In the genomic region with DNA sequence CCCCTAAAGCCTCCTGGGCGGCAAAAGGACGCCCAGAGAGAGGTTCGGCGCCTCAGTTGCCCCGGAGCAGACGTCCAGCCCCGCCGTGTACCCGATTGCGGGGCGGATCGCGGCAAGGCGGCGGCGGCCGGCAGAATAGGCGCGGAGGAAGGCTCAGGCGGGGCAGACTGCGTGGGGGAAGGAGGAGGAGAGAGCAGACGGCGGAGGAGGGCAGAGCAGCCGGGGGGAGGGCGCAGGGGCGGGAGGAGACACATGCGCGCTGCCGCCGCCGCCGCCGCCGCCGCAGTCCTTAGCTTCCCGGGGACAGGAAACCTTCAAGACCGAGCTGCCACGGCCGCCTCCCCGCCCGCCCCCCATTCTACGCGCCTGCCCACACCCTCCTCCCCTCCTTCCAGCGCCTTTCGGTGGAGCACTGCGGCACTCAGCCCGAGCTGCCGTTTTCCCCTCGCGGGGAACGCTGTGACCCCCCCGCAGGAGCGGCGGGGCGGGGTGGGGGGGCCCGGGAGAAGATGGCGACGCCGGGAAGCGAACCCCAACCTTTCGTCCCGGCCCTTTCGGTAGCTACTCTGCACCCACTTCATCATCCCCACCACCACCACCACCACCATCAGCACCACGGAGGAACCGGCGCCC, we compare ENCODE assay signal across 8 cellular contexts. TPM values are rescaled to one million over a fixed set of nuclear protein-coding genes. Genes with fewer than 3 reads are reported as not detected.
A peak's percentile ranks its signal among the peaks of the same experiment; 100 is the strongest.
DNase-seq lines count a peak whose midpoint lies in the region; FAIRE-seq and TF ChIP-seq lines count a peak whose summit lies in the region.

A gene with protein sequence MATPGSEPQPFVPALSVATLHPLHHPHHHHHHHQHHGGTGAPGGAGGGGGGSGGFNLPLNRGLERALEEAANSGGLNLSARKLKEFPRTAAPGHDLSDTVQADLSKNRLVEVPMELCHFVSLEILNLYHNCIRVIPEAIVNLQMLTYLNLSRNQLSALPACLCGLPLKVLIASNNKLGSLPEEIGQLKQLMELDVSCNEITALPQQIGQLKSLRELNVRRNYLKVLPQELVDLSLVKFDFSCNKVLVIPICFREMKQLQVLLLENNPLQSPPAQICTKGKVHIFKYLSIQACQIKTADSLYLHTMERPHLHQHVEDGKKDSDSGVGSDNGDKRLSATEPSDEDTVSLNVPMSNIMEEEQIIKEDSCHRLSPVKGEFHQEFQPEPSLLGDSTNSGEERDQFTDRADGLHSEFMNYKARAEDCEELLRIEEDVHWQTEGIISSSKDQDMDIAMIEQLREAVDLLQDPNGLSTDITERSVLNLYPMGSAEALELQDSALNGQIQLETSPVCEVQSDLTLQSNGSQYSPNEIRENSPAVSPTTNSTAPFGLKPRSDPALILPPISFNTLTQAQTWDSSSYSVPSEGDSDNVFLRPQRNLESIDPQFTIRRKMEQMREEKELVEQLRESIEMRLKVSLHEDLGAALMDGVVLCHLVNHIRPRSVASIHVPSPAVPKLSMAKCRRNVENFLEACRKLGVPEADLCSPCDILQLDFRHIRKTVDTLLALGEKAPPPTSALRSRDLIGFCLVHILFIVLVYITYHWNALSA (plus strand): TSS at position 283 of the 633 bp plus-strand sequence. CDS start 227 bp downstream, at position 510.

- H2AFZ ChIP-seq in SK-N-SH (ENCODE audit: low read depth), result peak within 1 kb of the TSS; percentile 90

- peak; percentile 46 for TF ChIP-seq POLR2A in NB4 (IDR thresholded peaks at IDR 0.05; ENCODE audit: extremely low read depth, insufficient read length)

- peak within 1 kb of the TSS; percentile 91 for H3K4me3 Mint-ChIP-seq in activated naive CD4-positive, alpha-beta T cell treated with anti-CD3 and anti-CD28 coated beads for 36 hours

- intact Hi-C loops in activated naive CD4-positive, alpha-beta T cell treated with anti-CD3 and anti-CD28 coated beads for 36 hours (cut with micrococcal nuclease), result loop anchor here (5.0 kb wide), 2 partner anchors 371 to 1211 kb away; a partner anchor contains a TSS

- H3K4me1 ChIP-seq in HAP-1, result peaks cover 15% of the 10 kb centered on the region
- peaks cover 8 to 13% of the 10 kb centered on the region in 2 experiments; a peak in 3 of 4 replicates for H3K4me1 ChIP-seq in SK-N-SH (ENCODE audit: control insufficient read depth in 1 of 2, insufficient read depth in 2 of 2, low read depth in 1 of 2, low read length in 1 of 2)

- H3K27me3 ChIP-seq in HAP-1 (ENCODE audit: low read depth) (no peaks in the 10 kb centered on the region), SK-N-SH (ENCODE audit: insufficient read depth) (no peaks in the 10 kb centered on the region)

- POLR2A ChIA-PET in SK-N-SH (lab: Yijun Ruan, JAX), result interaction anchor here (0.6 kb wide), 1 partner anchor 71 kb away, joined by 4 read pairs; no protein-coding TSS in a partner anchor

- H3K9me3 Mint-ChIP-seq in activated naive CD4-positive, alpha-beta T cell treated with anti-CD3 and anti-CD28 coated beads for 36 hours, result no peaks in the 10 kb centered on the region

- TF ChIP-seq RAD21 in SK-N-SH (IDR thresholded peaks at IDR 0.05; ENCODE audit: low read length), result no peak

- peak within 1 kb of the TSS; percentile 86 for H3K27ac Mint-ChIP-seq in activated naive CD4-positive, alpha-beta T cell treated with anti-CD3 and anti-CD28 coated beads for 36 hours

- DNase-seq in Daoy (ENCODE audit: low read depth) (peak; percentile 94), HAP-1 (ENCODE audit: low spot score in 2 of 2) (peak; percentile 90 to 94), NB4 (ENCODE audit: low read depth) (peak; percentile 97), SK-N-SH (peak; percentile 93), frontal cortex (ENCODE audit: low spot score in 2 of 2) (peak; percentile 77 to 84), nucleus accumbens (lab: John Stamatoyannopoulos, UW) (peak in 51 of 56 donors; percentile 9 to 80 (median 51)), substantia nigra (lab: John Stamatoyannopoulos, UW) (peak in 47 of 49 donors; percentile 4 to 86 (median 48))
- DNase-seq in activated naive CD4-positive, alpha-beta T cell treated with anti-CD3 and anti-CD28 coated beads for 36 hours, result peak; percentile 91

- H3F3A ChIP-seq in SK-N-SH (replicated peaks; ENCODE audit: insufficient read depth), result peaks cover 28% of the 10 kb centered on the region

- H3K79me2 ChIP-seq in SK-N-SH (ENCODE audit: insufficient read depth), result peaks cover 56% of the 10 kb centered on the region

- no peaks in the 10 kb centered on the region for H3K36me3 Mint-ChIP-seq in activated naive CD4-positive, alpha-beta T cell treated with anti-CD3 and anti-CD28 coated beads for 36 hours (ENCODE audit: low read depth)

- H3K9me3 ChIP-seq in HAP-1 (no peaks in the 10 kb centered on the region), SK-N-SH (no peaks in the 10 kb centered on the region)

- TF ChIP-seq CTCF in NB4 (IDR thresholded peaks at IDR 0.05; ENCODE audit: low read depth, low read length) (no peak), SK-N-SH (IDR thresholded peaks at IDR 0.05) (no peak)

- peak within 1 kb of the TSS; percentile 88 to 91 for H3K27ac ChIP-seq in SK-N-SH (ENCODE audit: low read depth in 2 of 2, low read length in 1 of 2)
- H3K27ac ChIP-seq in substantia nigra (ENCODE audit: low read depth, low read length, poor library complexity, severe bottlenecking), result peak within 1 kb of the TSS; percentile 68

- no peak for FAIRE-seq in frontal cortex (lab: Jason Lieb, UNC)

- peaks cover 36% of the 10 kb centered on the region for H3K4me1 Mint-ChIP-seq in activated naive CD4-positive, alpha-beta T cell treated with anti-CD3 and anti-CD28 coated beads for 36 hours (ENCODE audit: low read depth)

- no peaks in the 10 kb centered on the region; the same call in 1 of the 2 replicates for H3K36me3 ChIP-seq in HAP-1 (replicated peaks)
- no peaks in the 10 kb centered on the region for H3K36me3 ChIP-seq in SK-N-SH (replicated peaks in 1 of 2; ENCODE audit: control insufficient read depth in 1 of 2, insufficient read depth in 2 of 2, low read length in 1 of 2)

- in situ Hi-C loops in HAP-1 (cut with MboI; ENCODE audit: low sequenced_read_pairs), result no loop called here

- H3K4me3 ChIP-seq in HAP-1 (peak within 1 kb of the TSS; percentile 84), NB4 (ENCODE audit: low read depth, low read length) (peak within 1 kb of the TSS; percentile 88), SK-N-SH (ENCODE audit: low read depth in 2 of 2, low read length in 1 of 2) (peak within 1 kb of the TSS; percentile 91 to 97)

- peak within 1 kb of the TSS; percentile 98 for H3K4me2 ChIP-seq in SK-N-SH

- TF ChIP-seq EP300 in SK-N-SH (IDR thresholded peaks at IDR 0.05; ENCODE audit: borderline replicate concordance in 1 of 2, low read depth in 1 of 2, low read length in 1 of 2), result peak in 1 of 2 experiments; percentile 11; a peak in 1 of 4 replicates

- no peaks in the 10 kb centered on the region for H3K27me3 Mint-ChIP-seq in activated naive CD4-positive, alpha-beta T cell treated with anti-CD3 and anti-CD28 coated beads for 36 hours (ENCODE audit: low read depth)

- no peaks in the 10 kb centered on the region for H3K9me2 ChIP-seq in SK-N-SH

- H3K9ac ChIP-seq in SK-N-SH, result peak within 1 kb of the TSS; percentile 93

- WGBS in SK-N-SH (ENCODE audit: low lambda C conversion rate), result under 1% methylated on average over 22 of the region's 66 CpGs

- CTCF ChIA-PET in SK-N-SH (lab: Yijun Ruan, JAX), result interaction anchor here (1.1 to 2.9 kb wide), 14 partner anchors 9 to 170 kb away, joined by 3 to 88 read pairs (median 13); no protein-coding TSS in a partner anchor
- CTCF ChIA-PET in activated naive CD4-positive, alpha-beta T cell treated with anti-CD3 and anti-CD28 coated beads for 36 hours (lab: Charles Lee), result interaction anchor here (0.8 to 3.0 kb wide), 12 partner anchors 25 to 169 kb away, joined by 3 to 48 read pairs (median 8); no protein-coding TSS in a partner anchor

- H4K20me1 ChIP-seq in SK-N-SH (ENCODE audit: insufficient read depth), result peaks cover 26% of the 10 kb centered on the region

TF ChIP-seq in SK-N-SH, 30 proteins besides CTCF, POLR2A, EP300 and RAD21 (continues in another document):
- TF ChIP-seq, protein P1, sequence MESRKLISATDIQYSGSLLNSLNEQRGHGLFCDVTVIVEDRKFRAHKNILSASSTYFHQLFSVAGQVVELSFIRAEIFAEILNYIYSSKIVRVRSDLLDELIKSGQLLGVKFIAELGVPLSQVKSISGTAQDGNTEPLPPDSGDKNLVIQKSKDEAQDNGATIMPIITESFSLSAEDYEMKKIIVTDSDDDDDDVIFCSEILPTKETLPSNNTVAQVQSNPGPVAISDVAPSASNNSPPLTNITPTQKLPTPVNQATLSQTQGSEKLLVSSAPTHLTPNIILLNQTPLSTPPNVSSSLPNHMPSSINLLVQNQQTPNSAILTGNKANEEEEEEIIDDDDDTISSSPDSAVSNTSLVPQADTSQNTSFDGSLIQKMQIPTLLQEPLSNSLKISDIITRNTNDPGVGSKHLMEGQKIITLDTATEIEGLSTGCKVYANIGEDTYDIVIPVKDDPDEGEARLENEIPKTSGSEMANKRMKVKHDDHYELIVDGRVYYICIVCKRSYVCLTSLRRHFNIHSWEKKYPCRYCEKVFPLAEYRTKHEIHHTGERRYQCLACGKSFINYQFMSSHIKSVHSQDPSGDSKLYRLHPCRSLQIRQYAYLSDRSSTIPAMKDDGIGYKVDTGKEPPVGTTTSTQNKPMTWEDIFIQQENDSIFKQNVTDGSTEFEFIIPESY (IDR thresholded peaks at IDR 0.05; ENCODE audit: borderline replicate concordance, low read depth), result no peak
- TF ChIP-seq GABPA (IDR thresholded peaks at IDR 0.05; ENCODE audit: low read depth), result no peak
- no peak; the same call in 1 of the 2 replicates for TF ChIP-seq POLR2AphosphoS5 (IDR thresholded peaks at IDR 0.05; ENCODE audit: low read depth, low read length)

RNA-seq across cellular contexts. Expression of the gene that starts here (rescaled TPM):
- 2.9 and 3.8 TPM in 2 replicates for total RNA-seq in Daoy (2014; rRNA removed; shearing (Covaris generic))
- polyA plus RNA-seq in SK-N-SH (2012; rRNA removed), result 5.5 and 7.8 TPM in 2 replicates
- polyA plus RNA-seq in SK-N-SH (2012; cell fraction: cytosol; rRNA removed), result 6.8 and 7.0 TPM in 2 replicates
- 5.0 and 9.5 TPM in 2 replicates for polyA plus RNA-seq in SK-N-SH (2012; cell fraction: nucleus; rRNA removed)
- 10 to 100 TPM; 14.6 to 15.1 TPM for total RNA-seq in activated naive CD4-positive, alpha-beta T cell treated with anti-CD3 and anti-CD28 coated beads for 36 hours
- total RNA-seq in frontal cortex, result 17.1 TPM

Comparison
In these comparisons a context has a peak if more than half of its experiments do, and no peak if none do; other contexts are left out.
1. Peak in every context shown above with its lines: DNase-seq, H3K4me3 ChIP-seq and H3K27ac ChIP-seq.